In the genomic region with DNA sequence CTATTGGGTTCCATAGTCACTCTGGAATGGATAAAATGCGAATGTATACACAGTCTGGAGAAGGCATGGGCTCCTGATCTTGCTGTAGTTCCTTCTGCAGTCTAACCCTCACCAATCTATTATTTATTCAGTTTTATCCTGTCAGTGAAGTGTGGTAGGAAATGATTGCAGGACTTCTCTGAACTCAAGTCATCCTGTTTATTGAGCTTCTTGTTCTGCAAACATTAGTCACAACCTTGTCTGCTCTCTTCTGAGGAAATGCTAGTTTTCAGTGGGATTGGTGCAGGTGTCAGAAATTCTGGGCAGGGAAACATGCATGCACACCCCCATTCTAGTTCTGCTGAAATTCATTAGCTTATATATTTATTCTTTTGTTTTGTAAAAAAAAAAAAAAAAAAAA, we compare ENCODE assay signal across 21 cellular contexts.
A peak's percentile ranks its signal among the peaks of the same experiment; 100 is the strongest.
DNase-seq lines count a peak whose midpoint lies in the region; ATAC-seq, FAIRE-seq and TF ChIP-seq lines count a peak whose summit lies in the region.
"Had no signal": no experiment of that assay in that cellular context is flagged by ENCODE, and none has a peak within 500 bp of the region (broad histone marks: within the 10 kb centered on the region; RNA-seq: fewer than 3 reads in every experiment).

No MANE protein-coding gene starts in this region.

- H3K9me3 ChIP-seq in IMR-90 (ENCODE audit: control insufficient read depth, insufficient read depth, low read length) (no peaks in the 10 kb centered on the region), astrocyte (ENCODE audit: insufficient read depth, low read depth, low read length) (no peaks in the 10 kb centered on the region), mesenchymal stem cell (ENCODE audit: control insufficient read depth, low read length) (no peaks in the 10 kb centered on the region), WERI-Rb-1 (ENCODE audit: severe bottlenecking) (no peaks in the 10 kb centered on the region)
- H3K9me3 ChIP-seq: A549, HAP-1 had no signal

- TF ChIP-seq CTCF in IMR-90 (conservative IDR thresholded peaks at IDR 0.05; ENCODE audit: low read depth, low read length) (no peak), astrocyte (IDR thresholded peaks at IDR 0.05; ENCODE audit: insufficient read depth, low read depth, low read length) (no peak), WERI-Rb-1 (IDR thresholded peaks at IDR 0.05; ENCODE audit: low read depth, low read length) (no peak)

- in situ Hi-C loops in IMR-90 (cut with MboI; ENCODE audit: low sequenced_read_pairs), result no loop called here

- H3K27ac ChIP-seq in IMR-90 (ENCODE audit: insufficient read depth, low read length) (no peak overlapping the region), astrocyte (ENCODE audit: low read depth, low read length) (no peak overlapping the region), mesenchymal stem cell (ENCODE audit: low read length, poor library complexity, severe bottlenecking) (no peak overlapping the region), WERI-Rb-1 (no peak overlapping the region)
- H3K27ac ChIP-seq: A549 had no signal

- H3K79me1 ChIP-seq in IMR-90 (ENCODE audit: low read depth in 1 of 2, low read length in 2 of 2) (no peaks in the 10 kb centered on the region), mesenchymal stem cell (replicated peaks; ENCODE audit: low read length, poor library complexity, severe bottlenecking) (no peaks in the 10 kb centered on the region)

- no peak overlapping the region for H2BK120ac ChIP-seq in IMR-90 (ENCODE audit: low read depth, low read length)
- no peak overlapping the region for H2BK120ac ChIP-seq in mesenchymal stem cell (ENCODE audit: low read depth, low read length)

- H3K79me2 ChIP-seq in astrocyte (ENCODE audit: insufficient read depth, low read length), result no peaks in the 10 kb centered on the region

- H3K36me3 Mint-ChIP-seq in astrocyte (ENCODE audit: low read depth, unreplicated experiment), result no peaks in the 10 kb centered on the region

- H4K8ac ChIP-seq in IMR-90 (ENCODE audit: low read depth in 2 of 2, low read length in 2 of 2) (no peak overlapping the region), mesenchymal stem cell (ENCODE audit: low read length) (no peak overlapping the region)

- intact Hi-C loops in IMR-90 (cut with micrococcal nuclease), result loop anchor here (10.0 kb wide), 1 partner anchor 184 kb away; no protein-coding TSS in a partner anchor

- H2AFZ ChIP-seq in IMR-90 (replicated peaks; ENCODE audit: low read length, poor library complexity), result no peak overlapping the region
- H2AFZ ChIP-seq in astrocyte (ENCODE audit: low read depth, low read length), result no peak overlapping the region
- no peak overlapping the region for H2AFZ ChIP-seq in mesenchymal stem cell (ENCODE audit: low read depth, low read length)

- ATAC-seq in IMR-90 (ENCODE audit: low read depth), result peak; percentile 48
- no peak for ATAC-seq in HG02981 (IDR thresholded peaks at IDR 0.05; ENCODE audit: unreplicated experiment)
- ATAC-seq in HG03571 (IDR thresholded peaks at IDR 0.05; ENCODE audit: unreplicated experiment), result no peak
- ATAC-seq: A549, K562, Panc1, SK-N-SH treated with all-trans-retinoic acid at 6 μM for 48 hours had no signal

- H2BK5ac ChIP-seq in IMR-90 (ENCODE audit: low read depth, low read length, poor library complexity, severe bottlenecking), result peak overlapping the region; percentile 47
- no peak overlapping the region for H2BK5ac ChIP-seq in mesenchymal stem cell (ENCODE audit: low read depth, low read length, poor library complexity, severe bottlenecking)

- H3K9me3 Mint-ChIP-seq in astrocyte (ENCODE audit: unreplicated experiment), result no peaks in the 10 kb centered on the region

- FAIRE-seq in astrocyte (lab: Jason Lieb, UNC), result peak; percentile 59
- FAIRE-seq: A549, K562 had no signal

- DNase-seq in DMS53 (lab: John Stamatoyannopoulos, UW), result peak; percentile 22
- DNase-seq in IMR-90, result peak; percentile 43
- DNase-seq in astrocyte (ENCODE audit: low read depth), result no peak
- peak; percentile 54 for DNase-seq in mesenchymal stem cell
- no peak for DNase-seq in WERI-Rb-1
- no peak for DNase-seq in NCI-H2196 treated with DMSO at 0.1 percent for 48 hours (lab: John Stamatoyannopoulos, UW; ENCODE audit: unreplicated experiment)
- DNase-seq: CD4-positive, CD25-positive, alpha-beta regulatory T cell; DMS79 treated with DMSO at 0.1 percent for 48 hours; NCI-H1092 treated with DMSO at 0.1 percent for 48 hours; NCI-H1436 treated with DMSO at 0.1 percent for 48 hours; NCI-H1930; NCI-H2227 treated with DMSO at 0.1 percent for 48 hours; NCI-H510A treated with DMSO at 0.1 percent for 48 hours; NCI-H748 treated with DMSO at 0.1 percent for 48 hours had no signal

- H2AK9ac ChIP-seq in IMR-90 (replicated peaks; ENCODE audit: low read depth, low read length, poor library complexity), result no peak overlapping the region

- no peaks in the 10 kb centered on the region for H3K36me3 ChIP-seq in IMR-90 (ENCODE audit: control insufficient read depth, insufficient read depth, low read length)
- H3K36me3 ChIP-seq in astrocyte (ENCODE audit: insufficient read depth, low read length), result no peaks in the 10 kb centered on the region
- H3K36me3 ChIP-seq in mesenchymal stem cell (ENCODE audit: control insufficient read depth in 1 of 2, insufficient read depth in 2 of 2, low read depth in 1 of 2, low read length in 2 of 2), result no peaks in the 10 kb centered on the region
- no peaks in the 10 kb centered on the region for H3K36me3 ChIP-seq in WERI-Rb-1
- H3K36me3 ChIP-seq: HAP-1 had no signal

- H3K23ac ChIP-seq in IMR-90 (ENCODE audit: low read depth, low read length) (no peak overlapping the region), mesenchymal stem cell (ENCODE audit: low read length in 2 of 2) (no peak overlapping the region)

- WGBS in IMR-90 (ENCODE audit: extremely low coverage in 2 of 2, insufficient read length in 1 of 2), 2 experiments, result no CpG with 5 or more reads among the region's 1 CpG
- WGBS in mesenchymal stem cell, result 60% methylated on average over 1 of the region's 1 CpG

- H4K20me1 ChIP-seq in IMR-90 (ENCODE audit: insufficient read depth, low read length) (no peaks in the 10 kb centered on the region), astrocyte (ENCODE audit: insufficient read depth, low read length) (no peaks in the 10 kb centered on the region)

- H3K27ac Mint-ChIP-seq in astrocyte (ENCODE audit: unreplicated experiment), result no peak overlapping the region
- H3K27ac Mint-ChIP-seq: CD4-positive, CD25-positive, alpha-beta regulatory T cell had no signal

- TF ChIP-seq RAD21 in IMR-90 (IDR thresholded peaks at IDR 0.05; ENCODE audit: low read length), result no peak

- H3K27me3 ChIP-seq in IMR-90 (ENCODE audit: control insufficient read depth, insufficient read depth, low read length) (no peaks in the 10 kb centered on the region), astrocyte (ENCODE audit: insufficient read depth, low read length) (no peaks in the 10 kb centered on the region), mesenchymal stem cell (ENCODE audit: control insufficient read depth in 1 of 2, insufficient read depth in 1 of 2, low read length in 2 of 2) (peaks cover 0 to 11% of the 10 kb centered on the region in 2 experiments), WERI-Rb-1 (ENCODE audit: insufficient read depth, low read depth, severe bottlenecking) (no peaks in the 10 kb centered on the region)

- no peak for TF ChIP-seq POLR2A in IMR-90 (IDR thresholded peaks at IDR 0.05; ENCODE audit: low read depth, low read length)

- CTCF ChIA-PET in IMR-90 (lab: Yijun Ruan, JAX), result interaction anchor here (0.6 kb wide), 1 partner anchor 17 kb away, joined by 3 read pairs; no protein-coding TSS in a partner anchor

- H2BK20ac ChIP-seq in IMR-90 (ENCODE audit: low read depth, low read length), result no peak overlapping the region

- peaks cover 8% of the 10 kb centered on the region for H3K4me1 Mint-ChIP-seq in astrocyte (ENCODE audit: low read depth, unreplicated experiment)
- H3K4me1 Mint-ChIP-seq: CD4-positive, CD25-positive, alpha-beta regulatory T cell had no signal

- H3K4me1 ChIP-seq in IMR-90 (ENCODE audit: control insufficient read depth, insufficient read depth, low read length) (peaks cover 14% of the 10 kb centered on the region), astrocyte (ENCODE audit: insufficient read depth, low read length) (peaks cover 13% of the 10 kb centered on the region), mesenchymal stem cell (ENCODE audit: control insufficient read depth, insufficient read depth, low read depth, low read length) (peaks cover 1% of the 10 kb centered on the region)
- H3K4me1 ChIP-seq: A549, HAP-1 had no signal

- dilution Hi-C loops in IMR-90 (cut with HindIII; ENCODE audit: low sequenced_read_pairs, unreplicated experiment), result no loop called here

- H3K27me3 Mint-ChIP-seq in astrocyte (ENCODE audit: low read depth, unreplicated experiment), result no peaks in the 10 kb centered on the region
- H3K27me3 Mint-ChIP-seq: CD4-positive, CD25-positive, alpha-beta regulatory T cell had no signal

- peaks cover 12% of the 10 kb centered on the region for H3K9me1 ChIP-seq in IMR-90 (ENCODE audit: insufficient read depth, low read length)

- H3K9ac ChIP-seq in IMR-90 (ENCODE audit: low read depth, low read length), result no peak overlapping the region
- H3K9ac ChIP-seq in astrocyte (ENCODE audit: low read length), result no peak overlapping the region
- no peak overlapping the region for H3K9ac ChIP-seq in mesenchymal stem cell (ENCODE audit: low read length)

- H3K14ac ChIP-seq in IMR-90 (replicated peaks; ENCODE audit: low read depth, low read length) (no peak overlapping the region), mesenchymal stem cell (ENCODE audit: low read length in 2 of 2) (no peak overlapping the region)

- H2BK15ac ChIP-seq in IMR-90 (ENCODE audit: low read depth, low read length) (no peak overlapping the region), mesenchymal stem cell (ENCODE audit: low read depth, poor library complexity, severe bottlenecking) (no peak overlapping the region)

- H2BK12ac ChIP-seq in mesenchymal stem cell (ENCODE audit: low read length in 2 of 2), result no peak overlapping the region

- H3K56ac ChIP-seq in IMR-90 (ENCODE audit: extremely low read depth, insufficient read depth, low read length), result no peak overlapping the region

- H4K91ac ChIP-seq in IMR-90 (ENCODE audit: insufficient read depth, low read depth, low read length) (no peak overlapping the region), mesenchymal stem cell (ENCODE audit: low read length) (no peak overlapping the region)

- H3K4ac ChIP-seq in IMR-90 (ENCODE audit: low read depth, low read length) (no peak overlapping the region), mesenchymal stem cell (ENCODE audit: low read depth in 1 of 2, low read length in 2 of 2) (no peak overlapping the region)

- H2AK5ac ChIP-seq in IMR-90 (ENCODE audit: low read depth, low read length) (no peak overlapping the region), mesenchymal stem cell (ENCODE audit: low read length, severe bottlenecking) (no peak overlapping the region)

- H3K18ac ChIP-seq in IMR-90 (ENCODE audit: low read depth, low read length) (peak overlapping the region; percentile 22; the same call in 1 of the 2 replicates), mesenchymal stem cell (ENCODE audit: low read depth in 1 of 2, low read length in 2 of 2) (no peak overlapping the region)

- no peak overlapping the region for H4K5ac ChIP-seq in IMR-90 (ENCODE audit: low read depth, low read length)

- no TSS peak for BruUV-seq in IMR-90 (replicated peaks; lab: Mats Ljungman, UMichigan)

- no peak overlapping the region for H3K4me3 ChIP-seq in IMR-90 (ENCODE audit: insufficient read depth, low read depth, low read length)
- H3K4me3 ChIP-seq in astrocyte (ENCODE audit: insufficient read depth, low read depth, low read length), result no peak overlapping the region
- no peak overlapping the region for H3K4me3 ChIP-seq in mesenchymal stem cell (ENCODE audit: insufficient read depth in 1 of 2, low read depth in 1 of 2, low read length in 2 of 2)
- no peak overlapping the region for H3K4me3 ChIP-seq in WERI-Rb-1 (ENCODE audit: low read depth, low read length)
- H3K4me3 ChIP-seq: A549, HAP-1, K562 had no signal

- POLR2A ChIA-PET in IMR-90 (lab: Charles Lee; ENCODE audit: unreplicated experiment), result no interaction called here

- H3K4me2 ChIP-seq in IMR-90 (ENCODE audit: low read depth, low read length) (peak overlapping the region; percentile 25; the same call in 1 of the 2 replicates), astrocyte (ENCODE audit: low read length) (no peak overlapping the region), mesenchymal stem cell (ENCODE audit: low read length, poor library complexity, severe bottlenecking) (no peak overlapping the region)
- H3K4me2 ChIP-seq: A549 had no signal

- no peak overlapping the region for H3K4me3 Mint-ChIP-seq in astrocyte (ENCODE audit: unreplicated experiment)
- H3K4me3 Mint-ChIP-seq: CD4-positive, CD25-positive, alpha-beta regulatory T cell had no signal

Comparison
In these comparisons a context has a peak if more than half of its experiments do, and no peak if none do; other contexts are left out.
1. DNase-seq: peak in DMS53 (single experiment), IMR-90 (single experiment) and mesenchymal stem cell (single experiment); none in astrocyte (single experiment), WERI-Rb-1 (single experiment) and NCI-H2196 treated with DMSO at 0.1 percent for 48 hours (single experiment).